In genomic region chrX:118627084-118627758, GRCh38 we compare ENCODE assay signal across 10 cellular contexts.
DNase-seq lines count a peak whose midpoint lies in the region; ATAC-seq and TF ChIP-seq lines count a peak whose summit lies in the region.
"Had no signal": no experiment of that assay in that cellular context is flagged by ENCODE, and none has a peak within 500 bp of the region (broad histone marks: within the 10 kb centered on the region; RNA-seq: fewer than 3 reads in every experiment).

No MANE protein-coding gene starts in this region.

- H3K9me3 Mint-ChIP-seq in brain = peaks cover 0 to 7% (median 0%) of the 10 kb centered on the region in 5 experiments

- H4K20me1 ChIP-seq in Loucy (ENCODE audit: insufficient read depth, low read length, poor library complexity, severe bottlenecking) = no peaks in the 10 kb centered on the region

- H3K4me3 ChIP-seq in Loucy (ENCODE audit: low read length, poor library complexity, severe bottlenecking) = no peak overlapping the region
- no peak overlapping the region for H3K4me3 ChIP-seq in lower leg skin (ENCODE audit: low read depth, poor library complexity, severe bottlenecking)
- H3K4me3 ChIP-seq: prostate gland, transverse colon had no signal

- 41% methylated on average over 4 to 5 of the region's 5 CpGs for WGBS in lower leg skin, 2 donors

- H3K9me3 ChIP-seq in Loucy (ENCODE audit: insufficient read depth, low read depth, low read length) = no peaks in the 10 kb centered on the region
- H3K9me3 ChIP-seq: prostate gland, transverse colon had no signal

- H3K9me2 ChIP-seq in Loucy (replicated peaks; ENCODE audit: low read depth, low read length) = no peaks in the 10 kb centered on the region

- no peaks in the 10 kb centered on the region for H3K27me3 Mint-ChIP-seq in brain

- H3K4me1 ChIP-seq in Loucy (ENCODE audit: insufficient read depth, low read length, poor library complexity, severe bottlenecking) = no peaks in the 10 kb centered on the region
- H3K4me1 ChIP-seq: prostate gland, transverse colon had no signal

- H3K4me1 Mint-ChIP-seq in brain = no peaks in the 10 kb centered on the region

- no peak for TF ChIP-seq POLR2A in lower leg skin (IDR thresholded peaks at IDR 0.05)

- no peak overlapping the region for H2AFZ ChIP-seq in Loucy (ENCODE audit: low read length)

- no peak overlapping the region for H3K4me3 Mint-ChIP-seq in brain

- H3K36me3 ChIP-seq in Loucy (ENCODE audit: insufficient read depth, low read length) = peaks cover 9% of the 10 kb centered on the region; the same call in 1 of the 2 replicates
- H3K36me3 ChIP-seq: prostate gland, transverse colon had no signal

- no peaks in the 10 kb centered on the region for H3F3A ChIP-seq in Loucy (ENCODE audit: low read depth)

- H3K9ac ChIP-seq in Loucy (ENCODE audit: low read depth, low read length, poor library complexity, severe bottlenecking) = no peak overlapping the region

- TF ChIP-seq CTCF in Loucy (conservative IDR thresholded peaks at IDR 0.05; ENCODE audit: low read length) (peak; percentile 52), brain (conservative IDR thresholded peaks at IDR 0.05) (peak; percentile 26 to 29), lower leg skin (IDR thresholded peaks at IDR 0.05) (no peak)

- DNase-seq in NOMO-1 treated with DMSO at 0.1 percent for 48 hours (lab: John Stamatoyannopoulos, UW; ENCODE audit: unreplicated experiment) (peak; percentile 26), NOMO-1 treated with dmso at 0.1 percent for 144 hours (lab: John Stamatoyannopoulos, UW; ENCODE audit: unreplicated experiment) (no peak), renal cortical epithelial cell (ENCODE audit: low read depth) (peak; percentile 11), lower leg skin (ENCODE audit: low spot score in 2 of 2) (no peak)
- DNase-seq: transverse colon had no signal

- ATAC-seq in HG02870 (IDR thresholded peaks at IDR 0.05; ENCODE audit: unreplicated experiment) = no peak
- no peak for ATAC-seq in HG02678 (IDR thresholded peaks at IDR 0.05; ENCODE audit: unreplicated experiment)

- no peak overlapping the region for H3K27ac Mint-ChIP-seq in brain

- H3K4me2 ChIP-seq in Loucy (ENCODE audit: low read depth, low read length, poor library complexity, severe bottlenecking) = no peak overlapping the region

- H3K79me2 ChIP-seq in Loucy (ENCODE audit: insufficient read depth, low read length) = no peaks in the 10 kb centered on the region

- no peaks in the 10 kb centered on the region for H3K27me3 ChIP-seq in Loucy (ENCODE audit: insufficient read depth, low read length, poor library complexity, severe bottlenecking)
- H3K27me3 ChIP-seq: transverse colon had no signal

- intact Hi-C loops in lower leg skin (cut with DNase I; ENCODE audit: low total_unique reads) = no loop called here

- H3K36me3 Mint-ChIP-seq in brain = peaks cover 20% of the 10 kb centered on the region

Comparison
In these comparisons a context has a peak if more than half of its experiments do, and no peak if none do; other contexts are left out.
1. DNase-seq: peak in NOMO-1 treated with DMSO at 0.1 percent for 48 hours (single experiment) and renal cortical epithelial cell (single experiment); none in NOMO-1 treated with dmso at 0.1 percent for 144 hours (single experiment) and lower leg skin (0 of 2).
2. CTCF ChIP-seq: peak in Loucy (single experiment) and brain (2 of 2); none in lower leg skin (0 of 3).